ENCODE assay signal across 18 cellular contexts in genomic region chr6:165769401-165769800, GRCh38.
DNase-seq lines count a peak whose midpoint lies in the region; ATAC-seq and TF ChIP-seq lines count a peak whose summit lies in the region.
"Had no signal": no experiment of that assay in that cellular context is flagged by ENCODE, and none has a peak within 500 bp of the region (broad histone marks: within the 10 kb centered on the region; RNA-seq: fewer than 3 reads in every experiment).

No MANE protein-coding gene starts in this region.

- CTCF ChIA-PET in HEK293T (lab: Yijun Ruan, JAX) = interaction anchor here (0.7 kb wide), 1 partner anchor 892 kb away, joined by 5 read pairs; no protein-coding TSS in a partner anchor

- DNase-seq in MV-4-11 (lab: John Stamatoyannopoulos, UW) (peak; percentile 65), lung microvascular endothelial cell (ENCODE audit: low read depth in 2 of 2) (peak; percentile 33 to 91), HEK293T (ENCODE audit: extremely low spot score) (no peak), NCI-H187 treated with DMSO at 0.1 percent for 48 hours (lab: John Stamatoyannopoulos, UW) (no peak)
- DNase-seq: ACHN, DMS79 treated with DMSO at 0.1 percent for 48 hours, IMR-90, Karpas-422, MM.1S, NCI-H1694 treated with DMSO at 0.1 percent for 48 hours, NCI-H2107, NCI-H510A, NCI-H774, OCI-M1, Right ventricle myocardium superior had no signal

- ATAC-seq in GM18502 (IDR thresholded peaks at IDR 0.05; ENCODE audit: poor library complexity, unreplicated experiment) = peak; percentile 56
- ATAC-seq in GM19351 (IDR thresholded peaks at IDR 0.05; ENCODE audit: unreplicated experiment) = peak; percentile 74
- ATAC-seq in GM18517 (IDR thresholded peaks at IDR 0.05; ENCODE audit: unreplicated experiment) = no peak

- POLR2A ChIA-PET in HEK293T (lab: Yijun Ruan, JAX) = no interaction called here

TF ChIP-seq in HEK293T, 16 proteins besides CTCF, POLR2A, EP300 and RAD21:
- no peak for TF ChIP-seq SP1 (IDR thresholded peaks at IDR 0.05)
- no peak for TF ChIP-seq ELF4 (IDR thresholded peaks at IDR 0.05)
- no peak for TF ChIP-seq FOXA1 (IDR thresholded peaks at IDR 0.05)
- no peak for TF ChIP-seq FOXK2 (IDR thresholded peaks at IDR 0.05)
- no peak for TF ChIP-seq ZNF384 (IDR thresholded peaks at IDR 0.05)
- TF ChIP-seq CTBP1 (IDR thresholded peaks at IDR 0.05; ENCODE audit: borderline replicate concordance) = no peak
- no peak for TF ChIP-seq HDGF (IDR thresholded peaks at IDR 0.05; ENCODE audit: borderline replicate concordance)
- TF ChIP-seq ARNT (IDR thresholded peaks at IDR 0.05) = no peak
- no peak for TF ChIP-seq FOXM1 (IDR thresholded peaks at IDR 0.05; ENCODE audit: borderline replicate concordance)
- TF ChIP-seq TARDBP (IDR thresholded peaks at IDR 0.05) = no peak
- no peak for TF ChIP-seq SUZ12 (IDR thresholded peaks at IDR 0.05)
TF ChIP-seq in HEK293T: peak in this region for 0.

Comparison
In these comparisons a context has a peak if more than half of its experiments do, and no peak if none do; other contexts are left out.
1. DNase-seq: peak in MV-4-11 (single experiment) and lung microvascular endothelial cell (2 of 2); none in HEK293T (single experiment) and NCI-H187 treated with DMSO at 0.1 percent for 48 hours (single experiment).